ENCODE assay signal across 2 cellular contexts in the genomic region with DNA sequence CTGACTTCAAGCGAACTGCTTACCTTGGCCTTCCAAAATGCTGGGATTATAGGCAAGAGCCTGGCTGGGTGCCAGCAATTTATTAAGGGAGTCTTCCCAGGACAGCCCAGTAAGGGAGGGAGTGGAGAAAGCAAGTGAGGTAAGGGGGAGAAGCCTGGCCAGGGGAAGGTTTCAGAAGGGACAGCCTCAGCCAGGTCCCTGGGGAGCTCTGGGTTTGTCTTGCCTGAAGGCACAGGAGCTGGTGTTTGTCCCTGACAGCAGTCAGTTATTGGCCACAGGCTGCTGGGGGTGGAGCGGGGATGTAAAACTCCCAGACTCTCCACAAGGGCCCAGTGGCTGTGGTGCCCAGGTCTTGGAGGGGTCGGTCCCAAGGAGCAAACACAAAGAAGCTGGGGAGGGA.
TF ChIP-seq lines count a peak whose summit lies in the region.

No MANE protein-coding gene starts in this region.

TF ChIP-seq in K562, 482 proteins besides CTCF, POLR2A, EP300 and RAD21:
- TF ChIP-seq TFAM (CRISPR knock-in tag; conservative IDR thresholded peaks at IDR 0.05) (no peak), NFIX (CRISPR knock-in tag; IDR thresholded peaks at IDR 0.05; ENCODE audit: low read depth) (peak; percentile 61), NFIC (IDR thresholded peaks at IDR 0.05) (peak; percentile 93), GATAD2B (IDR thresholded peaks at IDR 0.05; ENCODE audit: borderline replicate concordance) (no peak)
- TF ChIP-seq, protein P1, sequence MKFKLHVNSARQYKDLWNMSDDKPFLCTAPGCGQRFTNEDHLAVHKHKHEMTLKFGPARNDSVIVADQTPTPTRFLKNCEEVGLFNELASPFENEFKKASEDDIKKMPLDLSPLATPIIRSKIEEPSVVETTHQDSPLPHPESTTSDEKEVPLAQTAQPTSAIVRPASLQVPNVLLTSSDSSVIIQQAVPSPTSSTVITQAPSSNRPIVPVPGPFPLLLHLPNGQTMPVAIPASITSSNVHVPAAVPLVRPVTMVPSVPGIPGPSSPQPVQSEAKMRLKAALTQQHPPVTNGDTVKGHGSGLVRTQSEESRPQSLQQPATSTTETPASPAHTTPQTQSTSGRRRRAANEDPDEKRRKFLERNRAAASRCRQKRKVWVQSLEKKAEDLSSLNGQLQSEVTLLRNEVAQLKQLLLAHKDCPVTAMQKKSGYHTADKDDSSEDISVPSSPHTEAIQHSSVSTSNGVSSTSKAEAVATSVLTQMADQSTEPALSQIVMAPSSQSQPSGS (CRISPR knock-in tag; IDR thresholded peaks at IDR 0.05): no peak

TF ChIP-seq in GM12891, 5 proteins besides CTCF, POLR2A, EP300 and RAD21:
- TF ChIP-seq POLR2AphosphoS5 (IDR thresholded peaks at IDR 0.05; ENCODE audit: low read depth, low read length): no peak
- TF ChIP-seq TAF1 (IDR thresholded peaks at IDR 0.05; ENCODE audit: low read depth, low read length): no peak
- TF ChIP-seq SPI1 (IDR thresholded peaks at IDR 0.05; ENCODE audit: low read depth, low read length): no peak
- TF ChIP-seq PAX5 (IDR thresholded peaks at IDR 0.05; ENCODE audit: insufficient read depth, low read length, severe bottlenecking): no peak
- no peak for TF ChIP-seq POU2F2 (IDR thresholded peaks at IDR 0.05; ENCODE audit: low read depth, low read length)
